In genomic region chr6:29589423-29590048, GRCh38 we compare ENCODE assay signal across 8 cellular contexts. TPM values are rescaled to one million over a fixed set of nuclear protein-coding genes. Genes with fewer than 3 reads are reported as not detected.
A peak's percentile ranks its signal among the peaks of the same experiment; 100 is the strongest.
DNase-seq lines count a peak whose midpoint lies in the region; ATAC-seq, FAIRE-seq and TF ChIP-seq lines count a peak whose summit lies in the region.

No MANE protein-coding gene starts in this region.

- POLR2A ChIA-PET in WTC11 (lab: Charles Lee) (interaction anchor here (0.6 kb wide), 1 partner anchor 8 kb away, joined by 3 read pairs; no protein-coding TSS in a partner anchor), HepG2 (lab: Yijun Ruan, JAX) (no interaction called here)

- no peak overlapping the region for H2AFZ ChIP-seq in HepG2 (ENCODE audit: low read length)

- no peaks in the 10 kb centered on the region for H3K79me2 ChIP-seq in HepG2 (ENCODE audit: insufficient read depth, low read length)

- DNase-seq in Right ventricle myocardium superior (no peak), cardiac septum (ENCODE audit: low spot score) (no peak), NB4 (ENCODE audit: low read depth) (peak; percentile 62), WTC11 (ENCODE audit: low spot score) (peak; percentile 53), cerebellar cortex (ENCODE audit: low spot score) (peak; percentile 69), HepG2 (ENCODE audit: low spot score) (peak; percentile 40)
- peak; percentile 14 for DNase-seq in stimulated activated CD8-positive, alpha-beta memory T cell treated with anti-CD3 and anti-CD28 coated beads, Interleukin-15, amount 100 ng/mL, for 1 hour (ENCODE audit: low read depth)

- H3K9me3 Mint-ChIP-seq in WTC11 = no peaks in the 10 kb centered on the region

- no peak overlapping the region for H3K27ac Mint-ChIP-seq in WTC11

- peak; percentile 73 for ATAC-seq in Right ventricle myocardium superior (ENCODE audit: poor library complexity)
- peak; percentile 50 for ATAC-seq in WTC11
- peak; percentile 84 for ATAC-seq in HepG2
- no peak for ATAC-seq in GM21723 (IDR thresholded peaks at IDR 0.05; ENCODE audit: unreplicated experiment)

- no peaks in the 10 kb centered on the region for H3K4me1 ChIP-seq in HepG2 (ENCODE audit: insufficient read depth, low read length)

- TF ChIP-seq POLR2A in NB4 (IDR thresholded peaks at IDR 0.05; ENCODE audit: extremely low read depth, insufficient read length) (no peak), HepG2 (IDR thresholded peaks at IDR 0.05; ENCODE audit: insufficient read depth in 1 of 2, low read depth in 2 of 2, low read length in 2 of 2) (no peak)

- H3K27me3 ChIP-seq in HepG2 (ENCODE audit: control insufficient read depth in 1 of 2, insufficient read depth in 2 of 2, low read length in 2 of 2) = peaks cover 0 to 7% of the 10 kb centered on the region in 2 experiments; a peak in 2 of 5 replicates

- TF ChIP-seq CTCF in NB4 (IDR thresholded peaks at IDR 0.05; ENCODE audit: low read depth, low read length) (peak; percentile 94), WTC11 (IDR thresholded peaks at IDR 0.05) (peak; percentile 98), HepG2 (CRISPR knock-in tag; IDR thresholded peaks at IDR 0.05) (peak; percentile 97)

- no TSS peak for BruUV-seq in HepG2 (replicated peaks; lab: Mats Ljungman, UMichigan)

- in situ Hi-C loops in HepG2 (cut with HindIII; ENCODE audit: extremely low pct_ligation_motif_present, low pct_unique_long_range_greater_than_20kb) = loop anchor here (25.0 kb wide), 2 partner anchors 527 to 752 kb away; no protein-coding TSS in a partner anchor

- no peak overlapping the region for H3K27ac ChIP-seq in HepG2 (ENCODE audit: extremely low read length, insufficient read depth, low read length)

- TF ChIP-seq RAD21 in HepG2 (CRISPR knock-in tag; IDR thresholded peaks at IDR 0.05) = peak; percentile 79

- WGBS in HepG2 (ENCODE audit: low lambda C conversion rate) = 1% methylated on average over 3 of the region's 3 CpGs

- TF ChIP-seq EP300 in HepG2 (IDR thresholded peaks at IDR 0.05; ENCODE audit: low read depth in 2 of 2, low read length in 2 of 2) (no peak), HepG2 (CRISPR knock-in tag; IDR thresholded peaks at IDR 0.05; ENCODE audit: borderline replicate concordance) (no peak)

- H3K4me3 Mint-ChIP-seq in WTC11 = no peak overlapping the region

- H3K4me2 ChIP-seq in HepG2 (ENCODE audit: low read depth, low read length) = no peak overlapping the region

- no peaks in the 10 kb centered on the region for H3K9me3 ChIP-seq in HepG2 (ENCODE audit: low read length)

- no peaks in the 10 kb centered on the region for H3K36me3 ChIP-seq in HepG2 (replicated peaks in 1 of 2; ENCODE audit: control insufficient read depth in 1 of 2, insufficient read depth in 2 of 2, low read length in 2 of 2)

- H3K27me3 Mint-ChIP-seq in WTC11 (ENCODE audit: low read depth) = no peaks in the 10 kb centered on the region

- H3K4me1 Mint-ChIP-seq in WTC11 = peaks cover 5% of the 10 kb centered on the region

- H4K20me1 ChIP-seq in HepG2 (ENCODE audit: insufficient read depth, low read length) = no peaks in the 10 kb centered on the region

- H3K4me3 ChIP-seq in NB4 (ENCODE audit: low read depth, low read length) = no peak overlapping the region
- H3K4me3 ChIP-seq in HepG2 (replicated peaks in 1 of 3; ENCODE audit: insufficient read depth in 1 of 3, low read depth in 2 of 3, low read length in 3 of 3) = no peak overlapping the region

- H3K9ac ChIP-seq in HepG2 (ENCODE audit: insufficient read depth, low read depth, low read length) = no peak overlapping the region

- CTCF ChIA-PET in WTC11 (lab: Charles Lee) (interaction anchor here (0.6 to 2.4 kb wide), 18 partner anchors 11 to 221 kb away, joined by 3 to 31 read pairs (median 4); partner anchors contain the start of genes OR12D3 and OR5V1), HepG2 (lab: Yijun Ruan, JAX; ENCODE audit: low intra/inter-chr PET ratio, low total read pairs) (interaction anchor here (0.8 to 2.4 kb wide), 6 partner anchors 164 to 903 kb away, joined by 3 to 20 read pairs (median 4); no protein-coding TSS in a partner anchor)

- peak; percentile 97 for FAIRE-seq in HepG2 (lab: Jason Lieb, UNC)

- no peaks in the 10 kb centered on the region for H3K36me3 Mint-ChIP-seq in WTC11

- intact Hi-C loops in Right ventricle myocardium superior (cut with DNase I) (loop anchor here (5.0 kb wide), 1 partner anchor 902 kb away; no protein-coding TSS in a partner anchor), cardiac septum (cut with DNase I) (loop anchor here (5.0 kb wide), 1 partner anchor 902 kb away; no protein-coding TSS in a partner anchor), HepG2 (cut with micrococcal nuclease; ENCODE audit: unreplicated experiment) (loop anchor here (1.0 to 10.0 kb wide), 5 partner anchors 163 to 905 kb away; partner anchors contain the start of gene OR12D1)

RNA-seq across cellular contexts. Expression of gene OR2H2, which starts 4.6 kb away (rescaled TPM):
- total RNA-seq in Right ventricle myocardium superior (not detected), cardiac septum (not detected), WTC11 (2021) (not detected in 3 replicates), HepG2 (2016; rRNA removed; fragmentation: Illumina TruSeq; extraction: Trizol) (not detected in 2 replicates)
- total RNA-seq in HepG2 (2016; cell fraction: cytosol; rRNA removed; fragmentation: Illumina TruSeq; extraction: Trizol; ENCODE audit: low read depth) = not detected in 2 replicates
- not detected in 2 replicates for total RNA-seq in HepG2 (2016; cell fraction: insoluble cytoplasmic fraction; rRNA removed; fragmentation: Illumina TruSeq; extraction: Trizol)
- not detected in 2 replicates for total RNA-seq in HepG2 (2016; cell fraction: membrane; rRNA removed; fragmentation: Illumina TruSeq; extraction: Trizol)
- not detected in 2 replicates for total RNA-seq in HepG2 (2016; cell fraction: nucleus; rRNA removed; fragmentation: Illumina TruSeq; extraction: Trizol)
- not detected in 2 replicates for polyA plus RNA-seq in HepG2 (2011; rRNA removed)
- polyA plus RNA-seq in HepG2 (2011; cell fraction: cytosol; rRNA removed) = not detected in 2 replicates
- not detected in 2 replicates for polyA plus RNA-seq in HepG2 (2011; cell fraction: nucleus; rRNA removed)
- not detected in 2 replicates for polyA plus RNA-seq in HepG2 (2012)
- polyA plus RNA-seq in HepG2 (2016; cell fraction: cytosol; fragmentation: Illumina TruSeq; extraction: Trizol; ENCODE audit: low read depth) = not detected in 2 replicates
- polyA plus RNA-seq in HepG2 (2016; cell fraction: insoluble cytoplasmic fraction; fragmentation: Illumina TruSeq; extraction: Trizol; ENCODE audit: low read depth) = not detected in 2 replicates
- polyA plus RNA-seq in HepG2 (2016; cell fraction: membrane; fragmentation: Illumina TruSeq; extraction: Trizol; ENCODE audit: low read depth) = not detected in 2 replicates
- polyA plus RNA-seq in HepG2 (2016; cell fraction: nucleus; fragmentation: Illumina TruSeq; extraction: Trizol; ENCODE audit: insufficient read depth, low read depth) = not detected in 2 replicates
- not detected in 2 replicates for polyA minus RNA-seq in HepG2 (2011; rRNA and poly(A)+ RNA removed; ENCODE audit: low replicate concordance)
- polyA minus RNA-seq in HepG2 (2011; cell fraction: cytosol; rRNA and poly(A)+ RNA removed) = not detected in 2 replicates
- polyA minus RNA-seq in HepG2 (2011; cell fraction: nucleus; rRNA and poly(A)+ RNA removed) = not detected in 2 replicates

RNA-seq across cellular contexts. Expression of gene UBD, which starts 30.0 kb away (rescaled TPM):
- 0.35 TPM for total RNA-seq in Right ventricle myocardium superior
- not detected for total RNA-seq in cardiac septum
- 0.15 TPM in 1 of 3 replicates, not detected in the others for total RNA-seq in WTC11 (2021)
- total RNA-seq in HepG2 (2016; rRNA removed; fragmentation: Illumina TruSeq; extraction: Trizol) = 172 and 244 TPM in 2 replicates
- 61.1 and 70.9 TPM in 2 replicates for total RNA-seq in HepG2 (2016; cell fraction: cytosol; rRNA removed; fragmentation: Illumina TruSeq; extraction: Trizol; ENCODE audit: low read depth)
- total RNA-seq in HepG2 (2016; cell fraction: insoluble cytoplasmic fraction; rRNA removed; fragmentation: Illumina TruSeq; extraction: Trizol) = 180 and 253 TPM in 2 replicates
- 77.5 and 84.0 TPM in 2 replicates for total RNA-seq in HepG2 (2016; cell fraction: membrane; rRNA removed; fragmentation: Illumina TruSeq; extraction: Trizol)
- 58.7 and 62.9 TPM in 2 replicates for total RNA-seq in HepG2 (2016; cell fraction: nucleus; rRNA removed; fragmentation: Illumina TruSeq; extraction: Trizol)
- polyA plus RNA-seq in HepG2 (2011; rRNA removed) = 13.9 and 26.9 TPM in 2 replicates
- polyA plus RNA-seq in HepG2 (2011; cell fraction: cytosol; rRNA removed) = 8.2 and 29.2 TPM in 2 replicates
- 3.6 and 8.6 TPM in 2 replicates for polyA plus RNA-seq in HepG2 (2011; cell fraction: nucleus; rRNA removed)
- 14.7 and 15.0 TPM in 2 replicates for polyA plus RNA-seq in HepG2 (2012)
- polyA plus RNA-seq in HepG2 (2016; cell fraction: cytosol; fragmentation: Illumina TruSeq; extraction: Trizol; ENCODE audit: low read depth) = 50.4 and 50.5 TPM in 2 replicates
- 225 and 254 TPM in 2 replicates for polyA plus RNA-seq in HepG2 (2016; cell fraction: insoluble cytoplasmic fraction; fragmentation: Illumina TruSeq; extraction: Trizol; ENCODE audit: low read depth)
- 55.5 and 59.5 TPM in 2 replicates for polyA plus RNA-seq in HepG2 (2016; cell fraction: membrane; fragmentation: Illumina TruSeq; extraction: Trizol; ENCODE audit: low read depth)
- 88.5 and 91.0 TPM in 2 replicates for polyA plus RNA-seq in HepG2 (2016; cell fraction: nucleus; fragmentation: Illumina TruSeq; extraction: Trizol; ENCODE audit: insufficient read depth, low read depth)
- 2.8 TPM in 1 of 2 replicates, not detected in the other for polyA minus RNA-seq in HepG2 (2011; rRNA and poly(A)+ RNA removed; ENCODE audit: low replicate concordance)
- 1.6 and 12.1 TPM in 2 replicates for polyA minus RNA-seq in HepG2 (2011; cell fraction: cytosol; rRNA and poly(A)+ RNA removed)
- 4.6 and 10.8 TPM in 2 replicates for polyA minus RNA-seq in HepG2 (2011; cell fraction: nucleus; rRNA and poly(A)+ RNA removed)

RNA-seq across cellular contexts. Expression of gene GABBR1, which starts 43.4 kb away (rescaled TPM):
- total RNA-seq in Right ventricle myocardium superior (18.4 TPM), cardiac septum (29.5 TPM), WTC11 (2021) (82.5 to 107 TPM (median 83.0 TPM) in 3 replicates), HepG2 (2016; rRNA removed; fragmentation: Illumina TruSeq; extraction: Trizol) (0.07 TPM in 1 of 2 replicates, not detected in the other)
- total RNA-seq in HepG2 (2016; cell fraction: cytosol; rRNA removed; fragmentation: Illumina TruSeq; extraction: Trizol; ENCODE audit: low read depth) = not detected in 2 replicates
- not detected in 2 replicates for total RNA-seq in HepG2 (2016; cell fraction: insoluble cytoplasmic fraction; rRNA removed; fragmentation: Illumina TruSeq; extraction: Trizol)
- not detected in 2 replicates for total RNA-seq in HepG2 (2016; cell fraction: membrane; rRNA removed; fragmentation: Illumina TruSeq; extraction: Trizol)
- total RNA-seq in HepG2 (2016; cell fraction: nucleus; rRNA removed; fragmentation: Illumina TruSeq; extraction: Trizol) = 0.16 TPM in 1 of 2 replicates, not detected in the other
- 0.37 and 0.38 TPM in 2 replicates for polyA plus RNA-seq in HepG2 (2011; rRNA removed)
- polyA plus RNA-seq in HepG2 (2011; cell fraction: cytosol; rRNA removed) = 0.15 and 0.18 TPM in 2 replicates
- 3.0 and 3.5 TPM in 2 replicates for polyA plus RNA-seq in HepG2 (2011; cell fraction: nucleus; rRNA removed)
- 0.39 and 0.40 TPM in 2 replicates for polyA plus RNA-seq in HepG2 (2012)
- polyA plus RNA-seq in HepG2 (2016; cell fraction: cytosol; fragmentation: Illumina TruSeq; extraction: Trizol; ENCODE audit: low read depth) = not detected in 2 replicates
- not detected in 2 replicates for polyA plus RNA-seq in HepG2 (2016; cell fraction: insoluble cytoplasmic fraction; fragmentation: Illumina TruSeq; extraction: Trizol; ENCODE audit: low read depth)
- polyA plus RNA-seq in HepG2 (2016; cell fraction: membrane; fragmentation: Illumina TruSeq; extraction: Trizol; ENCODE audit: low read depth) = not detected in 2 replicates
- polyA plus RNA-seq in HepG2 (2016; cell fraction: nucleus; fragmentation: Illumina TruSeq; extraction: Trizol; ENCODE audit: insufficient read depth, low read depth) = 0.83 and 1.1 TPM in 2 replicates
- 0.72 and 11.2 TPM in 2 replicates for polyA minus RNA-seq in HepG2 (2011; rRNA and poly(A)+ RNA removed; ENCODE audit: low replicate concordance)
- not detected in 2 replicates for polyA minus RNA-seq in HepG2 (2011; cell fraction: cytosol; rRNA and poly(A)+ RNA removed)
- polyA minus RNA-seq in HepG2 (2011; cell fraction: nucleus; rRNA and poly(A)+ RNA removed) = 0.77 and 0.99 TPM in 2 replicates

Comparison
In these comparisons a context has a peak if more than half of its experiments do, and no peak if none do; other contexts are left out.
1. DNase-seq: peak in NB4 (single experiment), WTC11 (single experiment), cerebellar cortex (single experiment), HepG2 (single experiment) and stimulated activated CD8-positive, alpha-beta memory T cell treated with anti-CD3 and anti-CD28 coated beads, Interleukin-15, amount 100 ng/mL, for 1 hour (single experiment); none in Right ventricle myocardium superior (single experiment) and cardiac septum (single experiment).
2. RNA of gene UBD, which starts 30.0 kb away (total RNA-seq): 58.7 to 253 TPM in HepG2; 0.35 TPM in Right ventricle myocardium superior (single experiment), 0.15 TPM in WTC11 and not detected in cardiac septum (single experiment); every median in the first group is over 10 times any median in the second.
3. RNA of gene GABBR1, which starts 43.4 kb away (total RNA-seq): 82.5 to 107 TPM in WTC11, 29.5 TPM in cardiac septum (single experiment) and 18.4 TPM in Right ventricle myocardium superior (single experiment); 0.07 to 0.16 TPM in HepG2; every median in the first group is over 10 times any median in the second.
4. Peak in every context shown above with its lines, with median percentiles within 50 percentile points of each other: CTCF ChIP-seq.